ENCODE assay signal across 8 cellular contexts in genomic region chr2:1730047-1730937, GRCh38. TPM values are rescaled to one million over a fixed set of nuclear protein-coding genes. Genes with fewer than 3 reads are reported as not detected.
DNase-seq lines count a peak whose midpoint lies in the region; ATAC-seq, FAIRE-seq and TF ChIP-seq lines count a peak whose summit lies in the region.

No MANE protein-coding gene starts in this region.

- peaks cover 19% of the 10 kb centered on the region for H4K20me1 ChIP-seq in astrocyte (ENCODE audit: insufficient read depth, low read length)

- H3K36me3 Mint-ChIP-seq in astrocyte (ENCODE audit: low read depth, unreplicated experiment): peaks cover 24% of the 10 kb centered on the region
- no peaks in the 10 kb centered on the region for H3K36me3 Mint-ChIP-seq in effector memory CD8-positive, alpha-beta T cell (ENCODE audit: insufficient read depth)

- TF ChIP-seq CTCF in astrocyte (IDR thresholded peaks at IDR 0.05; ENCODE audit: insufficient read depth, low read depth, low read length) (no peak), gastrocnemius medialis (IDR thresholded peaks at IDR 0.05 in 4 of 5, conservative IDR thresholded peaks at IDR 0.05 in 1 of 5) (no peak)

- DNase-seq in H7 (peak; percentile 74), astrocyte (ENCODE audit: low read depth) (peak; percentile 90), hepatic stellate cell (ENCODE audit: low spot score) (peak; percentile 71), gastrocnemius medialis (no peak), DMS79 (lab: John Stamatoyannopoulos, UW) (no peak), HPDE6-E6E7 (ENCODE audit: extremely low spot score) (no peak), KG1 (lab: John Stamatoyannopoulos, UW) (no peak)
- no peak for DNase-seq in effector memory CD8-positive, alpha-beta T cell

- peak overlapping the region; percentile 97 for H3K27ac Mint-ChIP-seq in astrocyte (ENCODE audit: unreplicated experiment)
- H3K27ac Mint-ChIP-seq in effector memory CD8-positive, alpha-beta T cell: no peak overlapping the region

- H3K9me3 ChIP-seq in astrocyte (ENCODE audit: insufficient read depth, low read depth, low read length) (peaks cover under 1% of the 10 kb centered on the region), gastrocnemius medialis (no peaks in the 10 kb centered on the region)

- H3K4me2 ChIP-seq in astrocyte (ENCODE audit: low read length): peak overlapping the region; percentile 76

- no peak overlapping the region for H3K4me3 Mint-ChIP-seq in astrocyte (ENCODE audit: unreplicated experiment)
- no peak overlapping the region for H3K4me3 Mint-ChIP-seq in effector memory CD8-positive, alpha-beta T cell

- no peak overlapping the region for H2AFZ ChIP-seq in astrocyte (ENCODE audit: low read depth, low read length)

- in situ Hi-C loops in gastrocnemius medialis (cut with MboI; ENCODE audit: low sequenced_read_pairs in 4 of 4): no loop called here

- TF ChIP-seq POLR2A in gastrocnemius medialis (IDR thresholded peaks at IDR 0.05): peak in 1 of 2 donors; percentile 14

- H3K9me3 Mint-ChIP-seq in astrocyte (ENCODE audit: unreplicated experiment): peaks cover 6% of the 10 kb centered on the region
- peaks cover 0 to 4% of the 10 kb centered on the region in 2 donors for H3K9me3 Mint-ChIP-seq in effector memory CD8-positive, alpha-beta T cell

- H3K27ac ChIP-seq in astrocyte (ENCODE audit: low read depth, low read length): peak overlapping the region; percentile 100
- peak overlapping the region; percentile 66 to 78 (median 72) for H3K27ac ChIP-seq in gastrocnemius medialis

- ATAC-seq in gastrocnemius medialis: peak; percentile 37 to 52
- no peak for ATAC-seq in effector memory CD8-positive, alpha-beta T cell (replicated peaks)

- H3K36me3 ChIP-seq in H7 (replicated peaks; ENCODE audit: control insufficient read depth, insufficient read depth, low read length) (no peaks in the 10 kb centered on the region; the same call in 1 of the 2 replicates), astrocyte (ENCODE audit: insufficient read depth, low read length) (no peaks in the 10 kb centered on the region), gastrocnemius medialis (no peaks in the 10 kb centered on the region)

- H3K4me1 ChIP-seq in astrocyte (ENCODE audit: insufficient read depth, low read length) (peaks cover 48% of the 10 kb centered on the region), gastrocnemius medialis (peaks cover 32 to 34% of the 10 kb centered on the region in 2 donors)

- H3K9ac ChIP-seq in astrocyte (ENCODE audit: low read length): peak overlapping the region; percentile 95

- H3K4me1 Mint-ChIP-seq in astrocyte (ENCODE audit: low read depth, unreplicated experiment): peaks cover 47% of the 10 kb centered on the region
- no peaks in the 10 kb centered on the region for H3K4me1 Mint-ChIP-seq in effector memory CD8-positive, alpha-beta T cell (ENCODE audit: low read depth in 2 of 2)

- H3K4me3 ChIP-seq in H7 (ENCODE audit: insufficient read depth, low read depth, low read length) (no peak overlapping the region), astrocyte (ENCODE audit: insufficient read depth, low read depth, low read length) (peak overlapping the region; percentile 34), gastrocnemius medialis (peak overlapping the region in 1 of 4 donors; percentile 13)

- H3K27me3 ChIP-seq in H7 (ENCODE audit: control insufficient read depth, insufficient read depth, low read length) (no peaks in the 10 kb centered on the region), astrocyte (ENCODE audit: insufficient read depth, low read length) (no peaks in the 10 kb centered on the region), gastrocnemius medialis (peaks cover 0 to 17% (median 9%) of the 10 kb centered on the region in 3 donors)

- intact Hi-C loops in gastrocnemius medialis (cut with DNase I; ENCODE audit: low total_unique reads): no loop called here

- no peak for FAIRE-seq in astrocyte (lab: Jason Lieb, UNC)

- no peaks in the 10 kb centered on the region for H3K27me3 Mint-ChIP-seq in astrocyte (ENCODE audit: low read depth, unreplicated experiment)
- H3K27me3 Mint-ChIP-seq in effector memory CD8-positive, alpha-beta T cell: no peaks in the 10 kb centered on the region

- H3K79me2 ChIP-seq in astrocyte (ENCODE audit: insufficient read depth, low read length): peaks cover 86% of the 10 kb centered on the region

RNA-seq across cellular contexts. Expression of gene PXDN, which starts 14.0 kb away (rescaled TPM):
- 102 and 124 TPM in 2 replicates for total RNA-seq in H7 (2014; rRNA removed; shearing (Covaris generic))
- total RNA-seq in astrocyte (417 and 467 TPM in 2 replicates), gastrocnemius medialis (10 to 100 TPM in 2 of 4 donors, 1 to 10 TPM in 2; 7.8 to 13.4 (median 10.3) TPM)

Comparison
In these comparisons a context has a peak if more than half of its experiments do, and no peak if none do; other contexts are left out.
1. DNase-seq: peak in H7 (single experiment), astrocyte (single experiment) and hepatic stellate cell (single experiment); none in gastrocnemius medialis (0 of 2), DMS79 (single experiment), effector memory CD8-positive, alpha-beta T cell (0 of 3), HPDE6-E6E7 (single experiment) and KG1 (single experiment).